1 cellular context compared by ENCODE assay signal in genomic region chr11:65641233-65642013, GRCh38.
TF ChIP-seq lines count a peak whose summit lies in the region.

No MANE protein-coding gene starts in this region.

TF ChIP-seq in H1, 55 proteins besides CTCF, POLR2A, EP300 and RAD21:
- 0 out of 2 replicates have a peak, but pooled peaks have one; percentile 18 for TF ChIP-seq RBBP5 (IDR thresholded peaks at IDR 0.05; ENCODE audit: borderline replicate concordance, low read depth, low read length)
- no peak for TF ChIP-seq SRF (IDR thresholded peaks at IDR 0.05; ENCODE audit: low read depth, low read length)
TF ChIP-seq in H1: peak in this region for 1.
